ENCODE assay signal across 2 cellular contexts in the genomic region with DNA sequence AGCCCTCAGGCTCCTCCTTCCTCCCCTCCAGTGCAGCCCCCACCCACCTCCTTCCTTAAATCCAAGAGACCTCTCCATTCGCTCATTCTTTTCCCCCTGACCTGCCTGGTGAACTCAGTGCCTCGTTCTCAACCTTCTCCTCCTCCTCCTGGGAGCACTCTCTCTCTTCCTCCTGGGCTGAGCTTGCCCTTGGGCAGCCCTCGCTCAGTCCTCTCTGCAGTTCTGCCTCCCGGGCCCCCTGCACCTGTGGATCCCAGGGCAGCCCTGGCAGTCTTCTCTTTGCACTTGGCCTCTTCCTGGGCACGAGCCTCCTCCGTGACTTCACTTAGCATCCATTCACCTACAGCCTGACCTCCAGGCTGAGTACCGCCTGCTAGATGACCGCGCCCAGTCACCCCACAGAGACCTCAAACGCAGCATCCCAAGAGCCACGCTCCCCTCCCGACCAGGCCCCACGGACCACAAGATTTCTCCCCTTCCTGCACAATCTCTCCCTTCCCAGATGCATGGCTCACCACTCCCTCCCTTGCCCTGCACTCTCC.
TF ChIP-seq lines count a peak whose summit lies in the region.

No MANE protein-coding gene starts in this region.

TF ChIP-seq in HepG2, 621 proteins besides CTCF, POLR2A, EP300 and RAD21:
- no peak for TF ChIP-seq NCOA2 (CRISPR knock-in tag; IDR thresholded peaks at IDR 0.05)
- TF ChIP-seq, protein P1, sequence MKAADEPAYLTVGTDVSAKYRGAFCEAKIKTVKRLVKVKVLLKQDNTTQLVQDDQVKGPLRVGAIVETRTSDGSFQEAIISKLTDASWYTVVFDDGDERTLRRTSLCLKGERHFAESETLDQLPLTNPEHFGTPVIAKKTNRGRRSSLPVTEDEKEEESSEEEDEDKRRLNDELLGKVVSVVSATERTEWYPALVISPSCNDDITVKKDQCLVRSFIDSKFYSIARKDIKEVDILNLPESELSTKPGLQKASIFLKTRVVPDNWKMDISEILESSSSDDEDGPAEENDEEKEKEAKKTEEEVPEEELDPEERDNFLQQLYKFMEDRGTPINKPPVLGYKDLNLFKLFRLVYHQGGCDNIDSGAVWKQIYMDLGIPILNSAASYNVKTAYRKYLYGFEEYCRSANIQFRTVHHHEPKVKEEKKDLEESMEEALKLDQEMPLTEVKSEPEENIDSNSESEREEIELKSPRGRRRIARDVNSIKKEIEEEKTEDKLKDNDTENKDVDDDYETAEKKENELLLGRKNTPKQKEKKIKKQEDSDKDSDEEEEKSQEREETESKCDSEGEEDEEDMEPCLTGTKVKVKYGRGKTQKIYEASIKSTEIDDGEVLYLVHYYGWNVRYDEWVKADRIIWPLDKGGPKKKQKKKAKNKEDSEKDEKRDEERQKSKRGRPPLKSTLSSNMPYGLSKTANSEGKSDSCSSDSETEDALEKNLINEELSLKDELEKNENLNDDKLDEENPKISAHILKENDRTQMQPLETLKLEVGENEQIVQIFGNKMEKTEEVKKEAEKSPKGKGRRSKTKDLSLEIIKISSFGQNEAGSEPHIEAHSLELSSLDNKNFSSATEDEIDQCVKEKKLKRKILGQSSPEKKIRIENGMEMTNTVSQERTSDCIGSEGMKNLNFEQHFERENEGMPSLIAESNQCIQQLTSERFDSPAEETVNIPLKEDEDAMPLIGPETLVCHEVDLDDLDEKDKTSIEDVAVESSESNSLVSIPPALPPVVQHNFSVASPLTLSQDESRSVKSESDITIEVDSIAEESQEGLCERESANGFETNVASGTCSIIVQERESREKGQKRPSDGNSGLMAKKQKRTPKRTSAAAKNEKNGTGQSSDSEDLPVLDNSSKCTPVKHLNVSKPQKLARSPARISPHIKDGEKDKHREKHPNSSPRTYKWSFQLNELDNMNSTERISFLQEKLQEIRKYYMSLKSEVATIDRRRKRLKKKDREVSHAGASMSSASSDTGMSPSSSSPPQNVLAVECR (CRISPR knock-in tag; IDR thresholded peaks at IDR 0.05; ENCODE audit: borderline replicate concordance) = peak; percentile 37; the same call in 1 of the 2 replicates
- no peak for TF ChIP-seq CENPT (CRISPR knock-in tag; IDR thresholded peaks at IDR 0.05; ENCODE audit: low read depth)
- 0 out of 2 replicates have a peak, but pooled peaks have one; percentile 25 for TF ChIP-seq ZSCAN21 (CRISPR knock-in tag; IDR thresholded peaks at IDR 0.05; ENCODE audit: borderline replicate concordance)
- no peak for TF ChIP-seq ZNF251 (CRISPR knock-in tag; IDR thresholded peaks at IDR 0.05)
- peak; percentile 94 for TF ChIP-seq ZNF263 (CRISPR knock-in tag; IDR thresholded peaks at IDR 0.05)
- TF ChIP-seq ZNF614 (CRISPR knock-in tag; IDR thresholded peaks at IDR 0.05; ENCODE audit: borderline replicate concordance) = no peak
- TF ChIP-seq, protein P2, sequence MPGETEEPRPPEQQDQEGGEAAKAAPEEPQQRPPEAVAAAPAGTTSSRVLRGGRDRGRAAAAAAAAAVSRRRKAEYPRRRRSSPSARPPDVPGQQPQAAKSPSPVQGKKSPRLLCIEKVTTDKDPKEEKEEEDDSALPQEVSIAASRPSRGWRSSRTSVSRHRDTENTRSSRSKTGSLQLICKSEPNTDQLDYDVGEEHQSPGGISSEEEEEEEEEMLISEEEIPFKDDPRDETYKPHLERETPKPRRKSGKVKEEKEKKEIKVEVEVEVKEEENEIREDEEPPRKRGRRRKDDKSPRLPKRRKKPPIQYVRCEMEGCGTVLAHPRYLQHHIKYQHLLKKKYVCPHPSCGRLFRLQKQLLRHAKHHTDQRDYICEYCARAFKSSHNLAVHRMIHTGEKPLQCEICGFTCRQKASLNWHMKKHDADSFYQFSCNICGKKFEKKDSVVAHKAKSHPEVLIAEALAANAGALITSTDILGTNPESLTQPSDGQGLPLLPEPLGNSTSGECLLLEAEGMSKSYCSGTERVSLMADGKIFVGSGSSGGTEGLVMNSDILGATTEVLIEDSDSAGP (CRISPR knock-in tag; IDR thresholded peaks at IDR 0.05; ENCODE audit: borderline replicate concordance) = peak; percentile 27; the same call in 1 of the 2 replicates
- TF ChIP-seq NONO (IDR thresholded peaks at IDR 0.05) = no peak
- 0 out of 2 replicates have a peak, but pooled peaks have one; percentile 43 for TF ChIP-seq NONO (CRISPR knock-in tag; conservative IDR thresholded peaks at IDR 0.05)
- 0 out of 2 replicates have a peak, but pooled peaks have one; percentile 1 for TF ChIP-seq NCOR1 (IDR thresholded peaks at IDR 0.05; ENCODE audit: borderline replicate concordance, low read length)
- TF ChIP-seq, protein P3, sequence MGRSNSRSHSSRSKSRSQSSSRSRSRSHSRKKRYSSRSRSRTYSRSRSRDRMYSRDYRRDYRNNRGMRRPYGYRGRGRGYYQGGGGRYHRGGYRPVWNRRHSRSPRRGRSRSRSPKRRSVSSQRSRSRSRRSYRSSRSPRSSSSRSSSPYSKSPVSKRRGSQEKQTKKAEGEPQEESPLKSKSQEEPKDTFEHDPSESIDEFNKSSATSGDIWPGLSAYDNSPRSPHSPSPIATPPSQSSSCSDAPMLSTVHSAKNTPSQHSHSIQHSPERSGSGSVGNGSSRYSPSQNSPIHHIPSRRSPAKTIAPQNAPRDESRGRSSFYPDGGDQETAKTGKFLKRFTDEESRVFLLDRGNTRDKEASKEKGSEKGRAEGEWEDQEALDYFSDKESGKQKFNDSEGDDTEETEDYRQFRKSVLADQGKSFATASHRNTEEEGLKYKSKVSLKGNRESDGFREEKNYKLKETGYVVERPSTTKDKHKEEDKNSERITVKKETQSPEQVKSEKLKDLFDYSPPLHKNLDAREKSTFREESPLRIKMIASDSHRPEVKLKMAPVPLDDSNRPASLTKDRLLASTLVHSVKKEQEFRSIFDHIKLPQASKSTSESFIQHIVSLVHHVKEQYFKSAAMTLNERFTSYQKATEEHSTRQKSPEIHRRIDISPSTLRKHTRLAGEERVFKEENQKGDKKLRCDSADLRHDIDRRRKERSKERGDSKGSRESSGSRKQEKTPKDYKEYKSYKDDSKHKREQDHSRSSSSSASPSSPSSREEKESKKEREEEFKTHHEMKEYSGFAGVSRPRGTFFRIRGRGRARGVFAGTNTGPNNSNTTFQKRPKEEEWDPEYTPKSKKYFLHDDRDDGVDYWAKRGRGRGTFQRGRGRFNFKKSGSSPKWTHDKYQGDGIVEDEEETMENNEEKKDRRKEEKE (IDR thresholded peaks at IDR 0.05) = no peak

TF ChIP-seq in H1, 55 proteins besides CTCF, POLR2A, EP300 and RAD21:
- TF ChIP-seq RFX5 (IDR thresholded peaks at IDR 0.05; ENCODE audit: borderline replicate concordance, low read depth, low read length) = no peak
- no peak for TF ChIP-seq ZNF274 (IDR thresholded peaks at IDR 0.05; ENCODE audit: borderline replicate concordance, extremely low read depth, low read length)
- TF ChIP-seq CHD2 (IDR thresholded peaks at IDR 0.05; ENCODE audit: low read length) = no peak
- TF ChIP-seq BCL11A (IDR thresholded peaks at IDR 0.05; ENCODE audit: low read depth in 2 of 2, low read length in 2 of 2) = no peak
- no peak for TF ChIP-seq SP1 (IDR thresholded peaks at IDR 0.05; ENCODE audit: low read depth, low read length)
- no peak for TF ChIP-seq KDM5A (IDR thresholded peaks at IDR 0.05; ENCODE audit: low read length)
- TF ChIP-seq CBX8 (IDR thresholded peaks at IDR 0.05; ENCODE audit: borderline replicate concordance, low read depth, low read length) = no peak
- TF ChIP-seq CEBPB (IDR thresholded peaks at IDR 0.05; ENCODE audit: low read depth, low read length) = no peak
TF ChIP-seq in H1: peak in this region for 0.
